Comparison of ENCODE assay signal across 14 cellular contexts in the genomic region with DNA sequence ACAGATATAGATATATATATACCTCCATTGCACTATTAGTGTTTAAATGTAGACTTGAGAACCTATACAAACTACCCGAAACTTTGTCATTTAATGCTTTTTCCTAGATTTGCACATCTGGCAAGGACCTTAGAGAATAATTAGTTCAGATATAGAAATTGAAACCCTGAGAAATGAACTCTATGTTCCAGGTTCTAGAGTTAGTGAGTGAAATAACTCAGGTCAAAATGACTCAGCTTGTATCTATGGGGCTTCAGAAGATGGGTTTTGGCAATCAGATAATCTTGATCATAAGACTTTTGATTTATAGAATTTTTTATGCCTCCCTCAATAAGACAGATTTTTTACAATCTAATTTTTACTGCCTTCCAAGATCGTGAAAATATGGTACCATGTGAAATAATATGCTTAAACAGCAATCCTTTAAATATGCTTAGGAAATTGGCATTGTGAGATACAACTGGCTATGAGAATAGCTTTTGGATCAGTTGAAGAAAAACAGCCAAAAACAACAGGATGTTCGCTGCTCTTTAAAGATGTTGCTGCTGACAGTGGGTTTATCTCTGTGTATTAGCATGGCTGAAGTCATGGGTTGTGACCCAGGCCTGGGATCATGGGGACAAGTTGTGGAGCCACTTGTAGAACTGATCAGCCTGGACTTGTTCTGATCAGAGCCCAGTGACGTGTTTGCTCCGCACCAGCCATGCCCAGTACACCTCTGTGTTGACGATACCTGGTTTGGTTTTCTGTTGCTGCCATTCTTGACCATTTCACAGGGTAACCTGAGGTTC.
DNase-seq lines count a peak whose midpoint lies in the region; ATAC-seq, FAIRE-seq and TF ChIP-seq lines count a peak whose summit lies in the region.
"Had no signal": no experiment of that assay in that cellular context is flagged by ENCODE, and none has a peak within 500 bp of the region (broad histone marks: within the 10 kb centered on the region; RNA-seq: fewer than 3 reads in every experiment).

No MANE protein-coding gene starts in this region.

- intact Hi-C loops in left ventricle myocardium superior (cut with micrococcal nuclease) (no loop called here), spleen (cut with DNase I; ENCODE audit: low total_unique reads) (no loop called here)

- no peak for TF ChIP-seq POLR2A in spleen (IDR thresholded peaks at IDR 0.05)

- H4K20me1 ChIP-seq in osteoblast (ENCODE audit: insufficient read depth, low read length): no peaks in the 10 kb centered on the region
- H4K20me1 ChIP-seq: BLaER1 treated with 17β-estradiol and CSF1 and Interleukin-3, amounts not matched to agents 10 nM and 100 nM had no signal

- FAIRE-seq in HTR-8/SVneo (lab: Jason Lieb, UNC): peak; percentile 86
- FAIRE-seq: H54 had no signal

- H3K4me3 ChIP-seq in spleen (no peak overlapping the region), osteoblast (ENCODE audit: insufficient read depth, low read length) (no peak overlapping the region)
- H3K4me3 ChIP-seq: BLaER1 treated with 17β-estradiol and CSF1 and Interleukin-3, amounts not matched to agents 10 nM and 100 nM; esophagus squamous epithelium had no signal

- H3K36me3 ChIP-seq in spleen (peaks cover 0 to 79% (median 12%) of the 10 kb centered on the region in 6 donors), osteoblast (ENCODE audit: insufficient read depth, low read length) (peaks cover 10% of the 10 kb centered on the region)

- H3K79me2 ChIP-seq in osteoblast (ENCODE audit: insufficient read depth, low read length): no peaks in the 10 kb centered on the region

- in situ Hi-C loops in GM13977 (cut with MboI; ENCODE audit: low pct_unique_long_range_greater_than_20kb, low sequenced_read_pairs, unreplicated experiment): loop anchor here (25.0 kb wide), 1 partner anchor 663 kb away; a partner anchor contains a TSS

- H3K4me1 ChIP-seq in spleen (peaks cover 0 to 14% (median 0%) of the 10 kb centered on the region in 6 donors), osteoblast (ENCODE audit: insufficient read depth, low read length) (peaks cover 21% of the 10 kb centered on the region)

- TF ChIP-seq CTCF in GM13977 (IDR thresholded peaks at IDR 0.05; ENCODE audit: extremely low read depth, insufficient read depth, missing control alignments) (no peak), spleen (IDR thresholded peaks at IDR 0.05 in 8 of 11, conservative IDR thresholded peaks at IDR 0.05 in 3 of 11) (no peak), osteoblast (IDR thresholded peaks at IDR 0.05; ENCODE audit: extremely low read depth, low read depth, low read length) (no peak)

- H3K27ac ChIP-seq in spleen (peak overlapping the region in 7 of 8 donors; percentile 1 to 64 (median 56)), osteoblast (ENCODE audit: low read depth, low read length) (no peak overlapping the region)

- H2AFZ ChIP-seq in osteoblast (ENCODE audit: low read length): no peak overlapping the region

- H3K9me3 ChIP-seq in spleen (peaks cover 0 to 10% (median 4%) of the 10 kb centered on the region in 8 donors), osteoblast (ENCODE audit: low read depth, low read length) (no peaks in the 10 kb centered on the region)
- H3K9me3 ChIP-seq: esophagus squamous epithelium had no signal

- H3K4me2 ChIP-seq in osteoblast (ENCODE audit: insufficient read depth, low read length): no peak overlapping the region

- peak; percentile 19 for DNase-seq in GM13977 (ENCODE audit: low spot score)
- no peak for DNase-seq in HTR-8/SVneo (ENCODE audit: insufficient read length, low spot score)
- peak; percentile 43 for DNase-seq in left ventricle myocardium superior
- DNase-seq in spleen: no peak
- DNase-seq in NCI-H2196 (lab: John Stamatoyannopoulos, UW; ENCODE audit: unreplicated experiment): no peak
- DNase-seq in epidermal melanocyte (ENCODE audit: insufficient read length, low spot score): no peak
- DNase-seq in osteoblast (ENCODE audit: insufficient read length, low spot score, missing footprints): no peak
- DNase-seq: activated CD4-positive, alpha-beta T cell treated with anti-CD3 and anti-CD28 coated beads for 4 hours; cortex of kidney; esophagus squamous epithelium; NCI-H524 treated with DMSO at 0.1 percent for 48 hours; T-helper 17 cell had no signal

- peak; percentile 67 for ATAC-seq in left ventricle myocardium superior
- ATAC-seq: T-helper 17 cell had no signal

- no peaks in the 10 kb centered on the region for H3K27me3 ChIP-seq in spleen (replicated peaks in 1 of 7)
- no peaks in the 10 kb centered on the region for H3K27me3 ChIP-seq in osteoblast (ENCODE audit: insufficient read depth, low read length)
- H3K27me3 ChIP-seq: BLaER1 treated with 17β-estradiol and CSF1 and Interleukin-3, amounts not matched to agents 10 nM and 100 nM; esophagus squamous epithelium had no signal

- 83 to 91% (median 90%) methylated on average over 6 of the region's 6 CpGs for WGBS in spleen, 5 donors

Comparison
In these comparisons a context has a peak if more than half of its experiments do, and no peak if none do; other contexts are left out.
1. DNase-seq: peak in GM13977 (single experiment) and left ventricle myocardium superior (single experiment); none in HTR-8/SVneo (single experiment), spleen (single experiment), NCI-H2196 (single experiment), epidermal melanocyte (single experiment) and osteoblast (single experiment).